ENCODE assay signal across 15 cellular contexts in genomic region chr15:40190591-40190990, GRCh38. TPM values are rescaled to one million over a fixed set of nuclear protein-coding genes. Genes with fewer than 3 reads are reported as not detected.
DNase-seq lines count a peak whose midpoint lies in the region; ATAC-seq, FAIRE-seq and TF ChIP-seq lines count a peak whose summit lies in the region.
"Had no signal": no experiment of that assay in that cellular context is flagged by ENCODE, and none has a peak within 500 bp of the region (broad histone marks: within the 10 kb centered on the region; RNA-seq: fewer than 3 reads in every experiment).

No MANE protein-coding gene starts in this region.

- H3K4me3 Mint-ChIP-seq in HFFc6: no peak overlapping the region
- H3K4me3 Mint-ChIP-seq: activated T-cell treated with anti-CD3 and anti-CD28 coated beads, Interleukin-2, amount 50 U/mL, for 4 hours; naive thymus-derived CD4-positive, alpha-beta T cell; T-cell had no signal

- TF ChIP-seq CTCF in HFFc6 (IDR thresholded peaks at IDR 0.05) (no peak), fibroblast of pulmonary artery (IDR thresholded peaks at IDR 0.05; ENCODE audit: low read length, missing control alignments) (no peak)

- peak; percentile 66 for DNase-seq in HFFc6
- DNase-seq in fibroblast of pulmonary artery (ENCODE audit: low read depth): peak; percentile 89
- peak; percentile 6 for DNase-seq in urothelium cell line (ENCODE audit: low spot score)
- no peak for DNase-seq in hippocampal formation (lab: John Stamatoyannopoulos, UW)
- no peak for DNase-seq in activated CD4-positive, alpha-beta T cell treated with anti-CD3 and anti-CD28 coated beads, Interleukin-2, amount 50 U/mL, for 4 hours
- DNase-seq: activated T-cell treated with anti-CD3 and anti-CD28 coated beads, Interleukin-2, amount 50 U/mL, for 4 hours; islet precursor cell; naive thymus-derived CD4-positive, alpha-beta T cell; NCI-H187; substantia nigra; T-cell had no signal

- no peak overlapping the region for H3K4me3 ChIP-seq in fibroblast of pulmonary artery (replicated peaks; ENCODE audit: low read depth, low read length)

- H3K36me3 Mint-ChIP-seq in HFFc6 (ENCODE audit: low read depth): peaks cover 17% of the 10 kb centered on the region
- H3K36me3 Mint-ChIP-seq: T-cell had no signal

- no peak for FAIRE-seq in urothelium cell line (lab: Jason Lieb, UNC)
- FAIRE-seq: HepG2 had no signal

- H3K27ac Mint-ChIP-seq in HFFc6: peak overlapping the region; percentile 75
- H3K27ac Mint-ChIP-seq: naive thymus-derived CD4-positive, alpha-beta T cell; T-cell had no signal

- H3K27me3 Mint-ChIP-seq in HFFc6 (ENCODE audit: insufficient read depth): no peaks in the 10 kb centered on the region
- H3K27me3 Mint-ChIP-seq: naive thymus-derived CD4-positive, alpha-beta T cell; T-cell had no signal

- H3K9me3 Mint-ChIP-seq in HFFc6: no peaks in the 10 kb centered on the region
- H3K9me3 Mint-ChIP-seq: activated T-cell treated with anti-CD3 and anti-CD28 coated beads, Interleukin-2, amount 50 U/mL, for 4 hours; naive thymus-derived CD4-positive, alpha-beta T cell; T-cell had no signal

- ATAC-seq in SK-N-SH treated with all-trans-retinoic acid at 6 μM for 48 hours (peak; percentile 16; the same call in 1 of the 3 replicates), HG03159 (IDR thresholded peaks at IDR 0.05; ENCODE audit: unreplicated experiment) (no peak)
- ATAC-seq: activated T-cell treated with anti-CD3 and anti-CD28 coated beads, Interleukin-2, amount 50 U/mL, for 4 hours; HepG2; naive thymus-derived CD4-positive, alpha-beta T cell; sciatic nerve; T-cell had no signal

- peaks cover 20% of the 10 kb centered on the region for H3K4me1 Mint-ChIP-seq in HFFc6 (ENCODE audit: low read depth)

TF ChIP-seq in SK-N-SH treated with all-trans-retinoic acid at 6 μM for 48 hours, 23 proteins besides CTCF, POLR2A, EP300 and RAD21:
- TF ChIP-seq ZC3H10 (CRISPR knock-in tag; IDR thresholded peaks at IDR 0.05) (no peak), ZNF8 (CRISPR knock-in tag; IDR thresholded peaks at IDR 0.05) (no peak), ZFP30 (CRISPR knock-in tag; IDR thresholded peaks at IDR 0.05) (no peak), SNAI2 (CRISPR knock-in tag; IDR thresholded peaks at IDR 0.05) (no peak), ARNTL (CRISPR knock-in tag; IDR thresholded peaks at IDR 0.05; ENCODE audit: borderline replicate concordance, low read depth) (no peak), ZNF565 (CRISPR knock-in tag; conservative IDR thresholded peaks at IDR 0.05; ENCODE audit: low read depth) (no peak), OSR1 (CRISPR knock-in tag; IDR thresholded peaks at IDR 0.05) (no peak)
- TF ChIP-seq, protein P1, sequence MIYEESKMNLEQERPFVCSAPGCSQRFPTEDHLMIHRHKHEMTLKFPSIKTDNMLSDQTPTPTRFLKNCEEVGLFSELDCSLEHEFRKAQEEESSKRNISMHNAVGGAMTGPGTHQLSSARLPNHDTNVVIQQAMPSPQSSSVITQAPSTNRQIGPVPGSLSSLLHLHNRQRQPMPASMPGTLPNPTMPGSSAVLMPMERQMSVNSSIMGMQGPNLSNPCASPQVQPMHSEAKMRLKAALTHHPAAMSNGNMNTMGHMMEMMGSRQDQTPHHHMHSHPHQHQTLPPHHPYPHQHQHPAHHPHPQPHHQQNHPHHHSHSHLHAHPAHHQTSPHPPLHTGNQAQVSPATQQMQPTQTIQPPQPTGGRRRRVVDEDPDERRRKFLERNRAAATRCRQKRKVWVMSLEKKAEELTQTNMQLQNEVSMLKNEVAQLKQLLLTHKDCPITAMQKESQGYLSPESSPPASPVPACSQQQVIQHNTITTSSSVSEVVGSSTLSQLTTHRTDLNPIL (CRISPR knock-in tag; IDR thresholded peaks at IDR 0.05; ENCODE audit: low read depth): no peak
- TF ChIP-seq, protein P2, sequence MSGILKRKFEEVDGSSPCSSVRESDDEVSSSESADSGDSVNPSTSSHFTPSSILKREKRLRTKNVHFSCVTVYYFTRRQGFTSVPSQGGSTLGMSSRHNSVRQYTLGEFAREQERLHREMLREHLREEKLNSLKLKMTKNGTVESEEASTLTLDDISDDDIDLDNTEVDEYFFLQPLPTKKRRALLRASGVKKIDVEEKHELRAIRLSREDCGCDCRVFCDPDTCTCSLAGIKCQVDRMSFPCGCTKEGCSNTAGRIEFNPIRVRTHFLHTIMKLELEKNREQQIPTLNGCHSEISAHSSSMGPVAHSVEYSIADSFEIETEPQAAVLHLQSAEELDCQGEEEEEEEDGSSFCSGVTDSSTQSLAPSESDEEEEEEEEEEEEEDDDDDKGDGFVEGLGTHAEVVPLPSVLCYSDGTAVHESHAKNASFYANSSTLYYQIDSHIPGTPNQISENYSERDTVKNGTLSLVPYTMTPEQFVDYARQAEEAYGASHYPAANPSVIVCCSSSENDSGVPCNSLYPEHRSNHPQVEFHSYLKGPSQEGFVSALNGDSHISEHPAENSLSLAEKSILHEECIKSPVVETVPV (CRISPR knock-in tag; IDR thresholded peaks at IDR 0.05): no peak

RNA-seq across cellular contexts. Expression of gene BUB1B, which starts 29.7 kb away (rescaled TPM):
- total RNA-seq in HFFc6 (2021; fragmentation: NEBNext Ultra II Directional; extraction: Animal tissue kit (Norgen Biotek cat#: 25700)): 10 to 100 TPM; 11.5 to 38.1 (median 29.6) TPM

RNA-seq across cellular contexts. Expression of gene PAK6, which starts 48.3 kb away (rescaled TPM):
- not detected for total RNA-seq in HFFc6 (2021; fragmentation: NEBNext Ultra II Directional; extraction: Animal tissue kit (Norgen Biotek cat#: 25700))

Comparison
In these comparisons a context has a peak if more than half of its experiments do, and no peak if none do; other contexts are left out.
1. DNase-seq: peak in HFFc6 (single experiment), fibroblast of pulmonary artery (single experiment) and urothelium cell line (single experiment); none in hippocampal formation (0 of 2) and activated CD4-positive, alpha-beta T cell treated with anti-CD3 and anti-CD28 coated beads, Interleukin-2, amount 50 U/mL, for 4 hours (0 of 2).